Comparison of ENCODE assay signal across 17 cellular contexts in the genomic region with DNA sequence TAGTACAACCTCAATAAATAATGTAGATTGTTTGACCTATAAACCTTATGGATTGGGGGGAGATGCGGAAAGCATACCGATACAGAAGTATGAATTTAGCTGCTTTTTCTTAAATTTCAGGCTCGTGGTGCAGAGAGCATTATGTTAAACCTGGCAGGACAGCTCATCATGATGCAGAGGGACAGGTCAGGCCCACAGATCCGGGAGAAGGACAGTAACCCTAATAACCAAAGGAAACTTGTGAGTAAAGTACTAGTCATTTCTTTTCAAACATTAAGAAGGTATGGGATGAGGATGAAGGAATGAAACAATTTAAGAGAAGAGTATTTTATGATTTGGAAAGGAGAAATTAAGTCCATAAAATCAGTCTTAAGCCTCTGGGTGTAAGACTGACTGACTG.
A peak's percentile ranks its signal among the peaks of the same experiment; 100 is the strongest.
DNase-seq lines count a peak whose midpoint lies in the region; ATAC-seq and TF ChIP-seq lines count a peak whose summit lies in the region.
"Had no signal": no experiment of that assay in that cellular context is flagged by ENCODE, and none has a peak within 500 bp of the region (broad histone marks: within the 10 kb centered on the region; RNA-seq: fewer than 3 reads in every experiment).

No MANE protein-coding gene starts in this region.

- H3K4me3 ChIP-seq in CD4-positive, CD25-positive, alpha-beta regulatory T cell (ENCODE audit: low read depth, low read length) = no peak overlapping the region
- H3K4me3 ChIP-seq in GM23248 (no peak overlapping the region), PC-3 (ENCODE audit: low read length) (peak overlapping the region; percentile 14; the same call in 1 of the 2 replicates)

- ATAC-seq in CD4-positive, CD25-positive, alpha-beta regulatory T cell (ENCODE audit: low read depth in 2 of 2) = no peak
- peak; percentile 90 for ATAC-seq in PC-3
- ATAC-seq in GM18867 (IDR thresholded peaks at IDR 0.05; ENCODE audit: unreplicated experiment) = no peak
- ATAC-seq: CD8-positive, alpha-beta T cell; Panc1 had no signal

- no peaks in the 10 kb centered on the region for H3K27me3 ChIP-seq in CD4-positive, CD25-positive, alpha-beta regulatory T cell (ENCODE audit: control insufficient read depth, insufficient read depth, low read length)
- no peaks in the 10 kb centered on the region for H3K27me3 ChIP-seq in GM23248 (replicated peaks; ENCODE audit: insufficient read depth)
- H3K27me3 ChIP-seq in PC-3 (ENCODE audit: low read length) = no peaks in the 10 kb centered on the region

- H2AFZ ChIP-seq in GM23248 (no peak overlapping the region), PC-3 (ENCODE audit: low read length) (no peak overlapping the region)

- peaks cover 65% of the 10 kb centered on the region for H3K36me3 ChIP-seq in CD4-positive, CD25-positive, alpha-beta regulatory T cell (ENCODE audit: control insufficient read depth, insufficient read depth, low read length)
- H3K36me3 ChIP-seq in GM23248 (ENCODE audit: low read depth) (peaks cover 63% of the 10 kb centered on the region), PC-3 (ENCODE audit: low read depth, low read length) (peaks cover 18% of the 10 kb centered on the region)

- no peaks in the 10 kb centered on the region for H3K9me3 ChIP-seq in CD4-positive, CD25-positive, alpha-beta regulatory T cell (ENCODE audit: control insufficient read depth in 2 of 2, low read length in 2 of 2)
- H3K9me3 ChIP-seq in GM23248 (ENCODE audit: low read depth) = no peaks in the 10 kb centered on the region
- no peaks in the 10 kb centered on the region for H3K9me3 ChIP-seq in PC-3 (ENCODE audit: low read length)

- CTCF ChIA-PET in PC-3 (lab: Charles Lee) = interaction anchor here (0.6 kb wide), 1 partner anchor 451 kb away, joined by 9 read pairs; no protein-coding TSS in a partner anchor

- no peak for TF ChIP-seq CTCF in PC-3 (conservative IDR thresholded peaks at IDR 0.05; ENCODE audit: low read depth, low read length)

- WGBS in GM23248 (ENCODE audit: low coverage in 1 of 2, low lambda C conversion rate in 2 of 2, missing lambda C conversion rate in 2 of 2), 2 experiments = 30 to 37% methylated on average over 4 of the region's 4 CpGs

- POLR2A ChIA-PET in PC-3 (lab: Charles Lee; ENCODE audit: unreplicated experiment) = no interaction called here

- H3K27ac Mint-ChIP-seq in CD4-positive, CD25-positive, alpha-beta regulatory T cell = peak overlapping the region; percentile 42 to 70 (median 52)
- H3K27ac Mint-ChIP-seq: H9 had no signal

- in situ Hi-C loops in GM23248 (cut with MboI) = no loop called here

- H3K9me3 Mint-ChIP-seq in CD4-positive, CD25-positive, alpha-beta regulatory T cell = peaks cover 0 to 3% (median 0%) of the 10 kb centered on the region in 7 donors
- H3K9me3 Mint-ChIP-seq: CD8-positive, alpha-beta T cell; H9 had no signal

- H3F3A ChIP-seq in GM23248 (ENCODE audit: insufficient read depth) = peaks cover 28% of the 10 kb centered on the region
- no peaks in the 10 kb centered on the region for H3F3A ChIP-seq in PC-3 (ENCODE audit: low read length, unreplicated experiment)

- no peaks in the 10 kb centered on the region for H3K27me3 Mint-ChIP-seq in CD4-positive, CD25-positive, alpha-beta regulatory T cell

- H4K20me1 ChIP-seq in GM23248 (ENCODE audit: insufficient read depth) (no peaks in the 10 kb centered on the region), PC-3 (ENCODE audit: low read length) (no peaks in the 10 kb centered on the region)

- no peak overlapping the region for H3K9ac ChIP-seq in GM23248
- peak overlapping the region; percentile 10; the same call in 1 of the 2 replicates for H3K9ac ChIP-seq in PC-3 (ENCODE audit: low read length)

- no TSS peak for BruUV-seq in PC-3 (replicated peaks; lab: Mats Ljungman, UMichigan)

- H3K9me2 ChIP-seq in GM23248 (ENCODE audit: insufficient read depth) (no peaks in the 10 kb centered on the region), PC-3 (replicated peaks; ENCODE audit: low read length) (no peaks in the 10 kb centered on the region)

- H3K4me2 ChIP-seq in GM23248 (ENCODE audit: unreplicated experiment) = peak overlapping the region; percentile 19
- peak overlapping the region; percentile 66 for H3K4me2 ChIP-seq in PC-3 (ENCODE audit: low read length)

- H3K4me1 Mint-ChIP-seq in CD4-positive, CD25-positive, alpha-beta regulatory T cell = peaks cover 4 to 16% (median 13%) of the 10 kb centered on the region in 4 donors

- no peak overlapping the region for H3K4me3 Mint-ChIP-seq in CD4-positive, CD25-positive, alpha-beta regulatory T cell
- H3K4me3 Mint-ChIP-seq: CD8-positive, alpha-beta T cell; H9 had no signal

- no peak overlapping the region for H3K27ac ChIP-seq in CD4-positive, CD25-positive, alpha-beta regulatory T cell (ENCODE audit: insufficient read depth, low read length, poor library complexity, severe bottlenecking)
- H3K27ac ChIP-seq in GM23248 (no peak overlapping the region), PC-3 (ENCODE audit: low read length) (peak overlapping the region; percentile 77), epithelial cell of prostate (peak overlapping the region; percentile 11)

- H3K79me2 ChIP-seq in GM23248 (ENCODE audit: insufficient read depth) (no peaks in the 10 kb centered on the region), PC-3 (ENCODE audit: low read length) (no peaks in the 10 kb centered on the region)

- DNase-seq in CD4-positive, CD25-positive, alpha-beta regulatory T cell = no peak
- DNase-seq in GM23248 (peak; percentile 48), PC-3 (peak; percentile 70), epithelial cell of prostate (ENCODE audit: low read depth, low spot score) (no peak), NCI-H146 treated with DMSO at 0.1 percent for 48 hours (lab: John Stamatoyannopoulos, UW; ENCODE audit: unreplicated experiment) (no peak), cardiac septum (ENCODE audit: low spot score) (no peak), nucleus accumbens (lab: John Stamatoyannopoulos, UW) (no peak)
- DNase-seq: ACHN; CD8-positive, alpha-beta T cell; H9; KBM-7; NCI-H1930; NCI-H510A; NCI-H82; Right ventricle myocardium superior had no signal

- H3K4me1 ChIP-seq in CD4-positive, CD25-positive, alpha-beta regulatory T cell (ENCODE audit: control insufficient read depth, insufficient read depth, low read length, poor library complexity, severe bottlenecking) = no peaks in the 10 kb centered on the region
- H3K4me1 ChIP-seq in GM23248 (ENCODE audit: insufficient read depth) = peaks cover 9% of the 10 kb centered on the region; the same call in 1 of the 2 replicates
- H3K4me1 ChIP-seq in PC-3 (ENCODE audit: insufficient read depth, low read length) = peaks cover 39% of the 10 kb centered on the region

- H3K36me3 Mint-ChIP-seq in CD4-positive, CD25-positive, alpha-beta regulatory T cell = peaks cover 67% of the 10 kb centered on the region

- intact Hi-C loops in PC-3 (cut with micrococcal nuclease) = no loop called here
- intact Hi-C loops in cardiac septum (cut with DNase I) = no loop called here

Comparison
In these comparisons a context has a peak if more than half of its experiments do, and no peak if none do; other contexts are left out.
1. DNase-seq: peak in GM23248 (single experiment) and PC-3 (single experiment); none in CD4-positive, CD25-positive, alpha-beta regulatory T cell (0 of 3), epithelial cell of prostate (single experiment), NCI-H146 treated with DMSO at 0.1 percent for 48 hours (single experiment), cardiac septum (single experiment) and nucleus accumbens (0 of 56).
2. H3K27ac ChIP-seq: peak in PC-3 (single experiment) and epithelial cell of prostate (single experiment); none in CD4-positive, CD25-positive, alpha-beta regulatory T cell (single experiment) and GM23248 (single experiment).